ENCODE assay signal across 1 cellular context in genomic region chr6:101386982-101387381, GRCh38.
TF ChIP-seq lines count a peak whose summit lies in the region.

No MANE protein-coding gene starts in this region.

TF ChIP-seq in WTC11, 78 proteins besides CTCF, POLR2A, EP300 and RAD21 (continued from another document):
- TF ChIP-seq ARID4B (CRISPR knock-in tag; IDR thresholded peaks at IDR 0.05; ENCODE audit: borderline replicate concordance) (no peak), ZNF671 (CRISPR knock-in tag; IDR thresholded peaks at IDR 0.05) (no peak), ZNF532 (CRISPR knock-in tag; IDR thresholded peaks at IDR 0.05; ENCODE audit: borderline replicate concordance) (no peak), NR2C2 (CRISPR knock-in tag; IDR thresholded peaks at IDR 0.05) (no peak), RORB (CRISPR knock-in tag; IDR thresholded peaks at IDR 0.05) (no peak), TEAD1 (CRISPR knock-in tag; IDR thresholded peaks at IDR 0.05) (peak; percentile 58; the same call in 1 of the 2 replicates), FOXK1 (CRISPR knock-in tag; IDR thresholded peaks at IDR 0.05) (no peak), ZNF396 (CRISPR knock-in tag; IDR thresholded peaks at IDR 0.05; ENCODE audit: borderline replicate concordance) (no peak)
